Comparison of ENCODE assay signal across 9 cellular contexts in genomic region chr12:67222302-67222701, GRCh38. TPM values are rescaled to one million over a fixed set of nuclear protein-coding genes. Genes with fewer than 3 reads are reported as not detected.
DNase-seq lines count a peak whose midpoint lies in the region; ATAC-seq and TF ChIP-seq lines count a peak whose summit lies in the region.
"Had no signal": no experiment of that assay in that cellular context is flagged by ENCODE, and none has a peak within 500 bp of the region (broad histone marks: within the 10 kb centered on the region; RNA-seq: fewer than 3 reads in every experiment).

No MANE protein-coding gene starts in this region.

- no peak overlapping the region for H3K9ac ChIP-seq in DND-41 (ENCODE audit: low read depth, low read length)
- no peak overlapping the region for H3K9ac ChIP-seq in Loucy (ENCODE audit: low read depth, low read length, poor library complexity, severe bottlenecking)

- H3K4me3 Mint-ChIP-seq in T-cell, result no peak overlapping the region

- POLR2A ChIA-PET in T-cell (lab: Charles Lee), result no interaction called here

- H4K20me1 ChIP-seq in DND-41 (ENCODE audit: insufficient read depth, low read length), result no peaks in the 10 kb centered on the region
- no peaks in the 10 kb centered on the region for H4K20me1 ChIP-seq in Loucy (ENCODE audit: insufficient read depth, low read length, poor library complexity, severe bottlenecking)

- CTCF ChIA-PET in T-cell (lab: Charles Lee), result no interaction called here

- H3F3A ChIP-seq in Loucy (ENCODE audit: low read depth), result no peaks in the 10 kb centered on the region

- H3K27me3 ChIP-seq in DND-41 (ENCODE audit: insufficient read depth, low read length, poor library complexity) (no peaks in the 10 kb centered on the region), Loucy (ENCODE audit: insufficient read depth, low read length, poor library complexity, severe bottlenecking) (no peaks in the 10 kb centered on the region)

- no peaks in the 10 kb centered on the region for H3K79me2 ChIP-seq in DND-41 (ENCODE audit: insufficient read depth, low read length)
- no peaks in the 10 kb centered on the region for H3K79me2 ChIP-seq in Loucy (ENCODE audit: insufficient read depth, low read length)

- no peaks in the 10 kb centered on the region for H3K9me2 ChIP-seq in Loucy (replicated peaks; ENCODE audit: low read depth, low read length)

- TF ChIP-seq CTCF in DND-41 (IDR thresholded peaks at IDR 0.05; ENCODE audit: borderline replicate concordance, extremely low read depth, low read length, poor library complexity, severe bottlenecking) (peak; percentile 42), Loucy (conservative IDR thresholded peaks at IDR 0.05; ENCODE audit: low read length) (peak; percentile 54)

- H3K36me3 ChIP-seq in DND-41 (ENCODE audit: insufficient read depth, low read length), result no peaks in the 10 kb centered on the region
- H3K36me3 ChIP-seq in Loucy (ENCODE audit: insufficient read depth, low read length), result no peaks in the 10 kb centered on the region

- no peak for ATAC-seq in DND-41 (ENCODE audit: insufficient read depth, low read depth)
- ATAC-seq in T-cell (replicated peaks in 1 of 4), result no peak
- ATAC-seq in GM19397 (IDR thresholded peaks at IDR 0.05; ENCODE audit: unreplicated experiment), result no peak

- H3K27me3 Mint-ChIP-seq in T-cell, result no peaks in the 10 kb centered on the region

- no peak overlapping the region for H3K27ac Mint-ChIP-seq in T-cell

- H3K4me2 ChIP-seq in DND-41 (ENCODE audit: insufficient read depth, low read length) (no peak overlapping the region), Loucy (ENCODE audit: low read depth, low read length, poor library complexity, severe bottlenecking) (no peak overlapping the region)

- peaks cover 0 to 3% (median 0%) of the 10 kb centered on the region in 3 donors for H3K4me1 Mint-ChIP-seq in T-cell

- H2AFZ ChIP-seq in DND-41 (ENCODE audit: low read depth, low read length) (no peak overlapping the region), Loucy (ENCODE audit: low read length) (no peak overlapping the region)

- H3K27ac ChIP-seq in DND-41 (ENCODE audit: low read length), result no peak overlapping the region
- no peak overlapping the region for H3K27ac ChIP-seq in caudate nucleus (ENCODE audit: low read depth, low read length)

- H3K4me3 ChIP-seq in DND-41 (ENCODE audit: low read depth in 1 of 2, low read length in 2 of 2), result no peak overlapping the region
- H3K4me3 ChIP-seq in Loucy (ENCODE audit: low read length, poor library complexity, severe bottlenecking), result no peak overlapping the region

- no peaks in the 10 kb centered on the region for H3K4me1 ChIP-seq in DND-41 (ENCODE audit: insufficient read depth, low read length)
- no peaks in the 10 kb centered on the region for H3K4me1 ChIP-seq in Loucy (ENCODE audit: insufficient read depth, low read length, poor library complexity, severe bottlenecking)

- no peaks in the 10 kb centered on the region for H3K36me3 Mint-ChIP-seq in T-cell

- H3K9me3 ChIP-seq in DND-41 (ENCODE audit: insufficient read depth, low read length, severe bottlenecking), result no peaks in the 10 kb centered on the region
- H3K9me3 ChIP-seq in Loucy (ENCODE audit: insufficient read depth, low read depth, low read length), result no peaks in the 10 kb centered on the region

- DNase-seq in DND-41 (no peak), amniotic stem cell (lab: John Stamatoyannopoulos, UW) (peak; percentile 15), myocyte (ENCODE audit: low read depth) (peak; percentile 22), caudate nucleus (lab: John Stamatoyannopoulos, UW) (no peak), cortex of kidney (lab: John Stamatoyannopoulos, UW) (no peak), T-cell (no peak)
- DNase-seq: T-helper 9 cell had no signal

- peaks cover 0 to 2% (median 0%) of the 10 kb centered on the region in 3 donors for H3K9me3 Mint-ChIP-seq in T-cell

RNA-seq across cellular contexts. Expression of gene CAND1, which starts 46.9 kb away (rescaled TPM):
- total RNA-seq in myocyte, result 86.0 and 124 TPM in 2 replicates
- polyA plus RNA-seq in myocyte (2012), result 46.5 TPM
- 100 to 1,000 TPM in 4 of 5 donors, 10 to 100 TPM in 1; 91.4 to 113 (median 107) TPM for total RNA-seq in T-cell

Comparison
In these comparisons a context has a peak if more than half of its experiments do, and no peak if none do; other contexts are left out.
1. DNase-seq: peak in amniotic stem cell (single experiment) and myocyte (single experiment); none in DND-41 (single experiment), caudate nucleus (0 of 61), cortex of kidney (single experiment) and T-cell (0 of 34).